ENCODE assay signal across 17 cellular contexts in genomic region chr3:136385457-136385856, GRCh38.
DNase-seq lines count a peak whose midpoint lies in the region; ATAC-seq, FAIRE-seq and TF ChIP-seq lines count a peak whose summit lies in the region.
"Had no signal": no experiment of that assay in that cellular context is flagged by ENCODE, and none has a peak within 500 bp of the region (broad histone marks: within the 10 kb centered on the region; RNA-seq: fewer than 3 reads in every experiment).

No MANE protein-coding gene starts in this region.

- no peak overlapping the region for H3K4me3 ChIP-seq in GM06990 (replicated peaks; ENCODE audit: low read depth, low read length)
- H3K4me3 ChIP-seq: HAP-1 had no signal

- no peaks in the 10 kb centered on the region for H3K36me3 ChIP-seq in GM06990 (ENCODE audit: control insufficient read depth, insufficient read depth, low read length)
- H3K36me3 ChIP-seq: brain microvascular endothelial cell, HAP-1 had no signal

- DNase-seq in GM06990 (ENCODE audit: extremely low read depth, insufficient read length) (peak; percentile 37), RCC 7860 (ENCODE audit: low spot score) (no peak), urothelium cell line (ENCODE audit: low spot score) (no peak), GM12892 (ENCODE audit: insufficient read length) (no peak), medulla oblongata (ENCODE audit: extremely low spot score) (no peak)
- DNase-seq: activated gamma-delta T cell treated with Interleukin-2 at 50 U/mL for 16 hours; brain microvascular endothelial cell; Calu3; effector CD8-positive, alpha-beta T cell; foreskin fibroblast; NCI-H2227 treated with DMSO at 0.1 percent for 48 hours; trophoblast cell had no signal

- H3K27me3 ChIP-seq in GM06990 (replicated peaks; ENCODE audit: control insufficient read depth, insufficient read depth, low read length), result no peaks in the 10 kb centered on the region
- H3K27me3 ChIP-seq: brain microvascular endothelial cell had no signal

- ATAC-seq in GM18907 (IDR thresholded peaks at IDR 0.05; ENCODE audit: unreplicated experiment) (peak; percentile 82), GM21619 (IDR thresholded peaks at IDR 0.05; ENCODE audit: unreplicated experiment) (peak; percentile 91), HG03354 (IDR thresholded peaks at IDR 0.05; ENCODE audit: poor library complexity, severe bottlenecking, unreplicated experiment) (peak; percentile 96)
- ATAC-seq: Panc1 had no signal

- FAIRE-seq in RCC 7860 (lab: Jason Lieb, UNC) (no peak), urothelium cell line (lab: Jason Lieb, UNC) (no peak), GM12892 (lab: Jason Lieb, UNC) (no peak)

- no peak for TF ChIP-seq CTCF in GM06990 (IDR thresholded peaks at IDR 0.05; ENCODE audit: insufficient read depth, low read length, poor library complexity, severe bottlenecking)

- no peak for TF ChIP-seq POLR2A in GM12892 (IDR thresholded peaks at IDR 0.05; ENCODE audit: low read depth, low read length)
